1 cellular context compared by ENCODE assay signal in the genomic region with DNA sequence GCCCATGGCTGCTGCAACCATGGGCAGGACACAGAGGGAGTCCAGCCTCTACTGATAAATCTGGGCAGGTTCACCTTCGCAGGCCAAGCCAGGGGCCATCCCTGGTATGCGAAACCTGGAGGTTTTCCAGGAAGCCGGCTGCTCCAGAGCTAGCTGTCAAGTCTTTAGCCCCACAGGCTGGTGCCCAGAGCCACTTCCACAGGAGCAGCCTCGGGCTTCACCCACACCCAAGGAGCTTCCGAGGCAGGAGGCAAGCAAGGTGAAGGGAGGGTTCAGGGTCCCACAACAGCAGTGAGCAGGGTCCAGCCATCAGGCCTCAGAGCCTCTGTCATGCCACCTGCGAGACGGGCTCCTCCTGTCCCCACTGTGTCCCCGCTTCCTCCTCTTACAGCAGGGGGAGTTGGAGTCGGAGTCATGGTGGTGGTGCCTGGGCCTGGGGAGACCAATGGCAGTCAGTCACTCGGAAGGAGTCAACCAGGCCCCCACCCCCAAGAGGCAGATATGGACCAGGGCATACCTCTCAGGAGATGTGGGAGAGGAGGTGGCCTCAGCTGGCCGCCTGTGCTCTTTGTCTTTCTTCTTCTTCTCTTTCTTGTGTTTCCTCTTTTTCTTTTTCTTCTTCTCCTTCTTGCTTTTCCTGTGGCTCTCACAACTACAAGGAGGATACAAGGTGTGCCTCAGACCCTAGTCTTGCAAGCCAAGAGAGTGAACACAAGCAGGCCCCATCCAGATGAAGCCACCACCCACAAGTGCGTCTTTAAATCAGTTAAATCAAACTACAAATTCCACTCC.
TF ChIP-seq lines count a peak whose summit lies in the region.

No MANE protein-coding gene starts in this region.

TF ChIP-seq in HEK293, 187 proteins besides CTCF, POLR2A, EP300 and RAD21 (continued from another document):
- TF ChIP-seq, protein P1, sequence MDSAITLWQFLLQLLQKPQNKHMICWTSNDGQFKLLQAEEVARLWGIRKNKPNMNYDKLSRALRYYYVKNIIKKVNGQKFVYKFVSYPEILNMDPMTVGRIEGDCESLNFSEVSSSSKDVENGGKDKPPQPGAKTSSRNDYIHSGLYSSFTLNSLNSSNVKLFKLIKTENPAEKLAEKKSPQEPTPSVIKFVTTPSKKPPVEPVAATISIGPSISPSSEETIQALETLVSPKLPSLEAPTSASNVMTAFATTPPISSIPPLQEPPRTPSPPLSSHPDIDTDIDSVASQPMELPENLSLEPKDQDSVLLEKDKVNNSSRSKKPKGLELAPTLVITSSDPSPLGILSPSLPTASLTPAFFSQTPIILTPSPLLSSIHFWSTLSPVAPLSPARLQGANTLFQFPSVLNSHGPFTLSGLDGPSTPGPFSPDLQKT (IDR thresholded peaks at IDR 0.05; ENCODE audit: borderline replicate concordance, low read depth, low read length): no peak
- TF ChIP-seq, protein P2, sequence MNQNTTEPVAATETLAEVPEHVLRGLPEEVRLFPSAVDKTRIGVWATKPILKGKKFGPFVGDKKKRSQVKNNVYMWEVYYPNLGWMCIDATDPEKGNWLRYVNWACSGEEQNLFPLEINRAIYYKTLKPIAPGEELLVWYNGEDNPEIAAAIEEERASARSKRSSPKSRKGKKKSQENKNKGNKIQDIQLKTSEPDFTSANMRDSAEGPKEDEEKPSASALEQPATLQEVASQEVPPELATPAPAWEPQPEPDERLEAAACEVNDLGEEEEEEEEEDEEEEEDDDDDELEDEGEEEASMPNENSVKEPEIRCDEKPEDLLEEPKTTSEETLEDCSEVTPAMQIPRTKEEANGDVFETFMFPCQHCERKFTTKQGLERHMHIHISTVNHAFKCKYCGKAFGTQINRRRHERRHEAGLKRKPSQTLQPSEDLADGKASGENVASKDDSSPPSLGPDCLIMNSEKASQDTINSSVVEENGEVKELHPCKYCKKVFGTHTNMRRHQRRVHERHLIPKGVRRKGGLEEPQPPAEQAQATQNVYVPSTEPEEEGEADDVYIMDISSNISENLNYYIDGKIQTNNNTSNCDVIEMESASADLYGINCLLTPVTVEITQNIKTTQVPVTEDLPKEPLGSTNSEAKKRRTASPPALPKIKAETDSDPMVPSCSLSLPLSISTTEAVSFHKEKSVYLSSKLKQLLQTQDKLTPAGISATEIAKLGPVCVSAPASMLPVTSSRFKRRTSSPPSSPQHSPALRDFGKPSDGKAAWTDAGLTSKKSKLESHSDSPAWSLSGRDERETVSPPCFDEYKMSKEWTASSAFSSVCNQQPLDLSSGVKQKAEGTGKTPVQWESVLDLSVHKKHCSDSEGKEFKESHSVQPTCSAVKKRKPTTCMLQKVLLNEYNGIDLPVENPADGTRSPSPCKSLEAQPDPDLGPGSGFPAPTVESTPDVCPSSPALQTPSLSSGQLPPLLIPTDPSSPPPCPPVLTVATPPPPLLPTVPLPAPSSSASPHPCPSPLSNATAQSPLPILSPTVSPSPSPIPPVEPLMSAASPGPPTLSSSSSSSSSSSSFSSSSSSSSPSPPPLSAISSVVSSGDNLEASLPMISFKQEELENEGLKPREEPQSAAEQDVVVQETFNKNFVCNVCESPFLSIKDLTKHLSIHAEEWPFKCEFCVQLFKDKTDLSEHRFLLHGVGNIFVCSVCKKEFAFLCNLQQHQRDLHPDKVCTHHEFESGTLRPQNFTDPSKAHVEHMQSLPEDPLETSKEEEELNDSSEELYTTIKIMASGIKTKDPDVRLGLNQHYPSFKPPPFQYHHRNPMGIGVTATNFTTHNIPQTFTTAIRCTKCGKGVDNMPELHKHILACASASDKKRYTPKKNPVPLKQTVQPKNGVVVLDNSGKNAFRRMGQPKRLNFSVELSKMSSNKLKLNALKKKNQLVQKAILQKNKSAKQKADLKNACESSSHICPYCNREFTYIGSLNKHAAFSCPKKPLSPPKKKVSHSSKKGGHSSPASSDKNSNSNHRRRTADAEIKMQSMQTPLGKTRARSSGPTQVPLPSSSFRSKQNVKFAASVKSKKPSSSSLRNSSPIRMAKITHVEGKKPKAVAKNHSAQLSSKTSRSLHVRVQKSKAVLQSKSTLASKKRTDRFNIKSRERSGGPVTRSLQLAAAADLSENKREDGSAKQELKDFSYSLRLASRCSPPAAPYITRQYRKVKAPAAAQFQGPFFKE (tag by site-specific recombination; IDR thresholded peaks at IDR 0.05; ENCODE audit: borderline replicate concordance): no peak
- TF ChIP-seq GLIS1 (tag by site-specific recombination; IDR thresholded peaks at IDR 0.05) (peak; percentile 14; the same call in 1 of the 2 replicates), ZNF292 (tag by site-specific recombination; IDR thresholded peaks at IDR 0.05; ENCODE audit: borderline replicate concordance, low read depth) (peak; percentile 3; the same call in 1 of the 2 replicates), ZNF10 (tag by site-specific recombination; IDR thresholded peaks at IDR 0.05) (0 out of 2 replicates have a peak, but pooled peaks have one; percentile 60), GLIS2 (tag by site-specific recombination; IDR thresholded peaks at IDR 0.05) (peak; percentile 8; the same call in 1 of the 2 replicates), IKZF3 (tag by site-specific recombination; IDR thresholded peaks at IDR 0.05) (peak; percentile 44; the same call in 1 of the 2 replicates), BCL11A (tag by site-specific recombination; IDR thresholded peaks at IDR 0.05; ENCODE audit: low read depth) (no peak), ZNF600 (tag by site-specific recombination; IDR thresholded peaks at IDR 0.05) (peak; percentile 72)
- TF ChIP-seq, protein P3, sequence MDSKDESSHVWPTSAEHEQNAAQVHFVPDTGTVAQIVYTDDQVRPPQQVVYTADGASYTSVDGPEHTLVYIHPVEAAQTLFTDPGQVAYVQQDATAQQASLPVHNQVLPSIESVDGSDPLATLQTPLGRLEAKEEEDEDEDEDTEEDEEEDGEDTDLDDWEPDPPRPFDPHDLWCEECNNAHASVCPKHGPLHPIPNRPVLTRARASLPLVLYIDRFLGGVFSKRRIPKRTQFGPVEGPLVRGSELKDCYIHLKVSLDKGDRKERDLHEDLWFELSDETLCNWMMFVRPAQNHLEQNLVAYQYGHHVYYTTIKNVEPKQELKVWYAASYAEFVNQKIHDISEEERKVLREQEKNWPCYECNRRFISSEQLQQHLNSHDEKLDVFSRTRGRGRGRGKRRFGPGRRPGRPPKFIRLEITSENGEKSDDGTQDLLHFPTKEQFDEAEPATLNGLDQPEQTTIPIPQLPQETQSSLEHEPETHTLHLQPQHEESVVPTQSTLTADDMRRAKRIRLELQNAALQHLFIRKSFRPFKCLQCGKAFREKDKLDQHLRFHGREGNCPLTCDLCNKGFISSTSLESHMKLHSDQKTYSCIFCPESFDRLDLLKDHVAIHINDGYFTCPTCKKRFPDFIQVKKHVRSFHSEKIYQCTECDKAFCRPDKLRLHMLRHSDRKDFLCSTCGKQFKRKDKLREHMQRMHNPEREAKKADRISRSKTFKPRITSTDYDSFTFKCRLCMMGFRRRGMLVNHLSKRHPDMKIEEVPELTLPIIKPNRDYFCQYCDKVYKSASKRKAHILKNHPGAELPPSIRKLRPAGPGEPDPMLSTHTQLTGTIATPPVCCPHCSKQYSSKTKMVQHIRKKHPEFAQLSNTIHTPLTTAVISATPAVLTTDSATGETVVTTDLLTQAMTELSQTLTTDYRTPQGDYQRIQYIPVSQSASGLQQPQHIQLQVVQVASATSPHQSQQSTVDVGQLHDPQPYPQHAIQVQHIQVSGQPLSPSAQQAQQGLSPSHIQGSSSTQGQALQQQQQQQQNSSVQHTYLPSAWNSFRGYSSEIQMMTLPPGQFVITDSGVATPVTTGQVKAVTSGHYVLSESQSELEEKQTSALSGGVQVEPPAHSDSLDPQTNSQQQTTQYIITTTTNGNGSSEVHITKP (tag by site-specific recombination; IDR thresholded peaks at IDR 0.05): no peak
